Comparison of ENCODE assay signal across 11 cellular contexts in the genomic region with DNA sequence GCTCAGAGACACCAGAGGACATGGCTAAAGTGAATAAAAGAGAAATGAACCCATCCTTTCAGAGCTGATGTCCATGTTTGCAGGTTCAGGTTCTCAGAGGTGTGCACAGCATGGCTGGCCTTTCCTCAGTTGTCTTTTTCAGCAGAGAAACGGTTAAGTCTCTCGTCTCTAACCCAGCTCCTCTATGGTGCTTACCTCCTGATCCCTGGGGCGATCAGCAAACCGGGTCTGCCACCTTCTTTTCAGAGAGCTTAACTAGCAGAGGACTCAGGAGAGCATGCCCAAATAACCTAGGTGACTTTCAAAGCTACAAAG. TPM values are rescaled to one million over a fixed set of nuclear protein-coding genes. Genes with fewer than 3 reads are reported as not detected.
DNase-seq lines count a peak whose midpoint lies in the region; ATAC-seq and TF ChIP-seq lines count a peak whose summit lies in the region.
"Had no signal": no experiment of that assay in that cellular context is flagged by ENCODE, and none has a peak within 500 bp of the region (broad histone marks: within the 10 kb centered on the region; RNA-seq: fewer than 3 reads in every experiment).

No MANE protein-coding gene starts in this region.

- ATAC-seq in GM19468 (IDR thresholded peaks at IDR 0.05; ENCODE audit: extremely low read depth, unreplicated experiment): peak; percentile 0
- no peak for ATAC-seq in T-cell (replicated peaks in 1 of 4)
- no peak for ATAC-seq in GM18517 (IDR thresholded peaks at IDR 0.05; ENCODE audit: unreplicated experiment)

- H3K4me3 ChIP-seq in mononuclear cell (ENCODE audit: low read length): peak overlapping the region; percentile 35
- H3K4me3 ChIP-seq: adrenal gland had no signal

- H3K4me1 ChIP-seq in mononuclear cell (ENCODE audit: insufficient read depth, low read length): peaks cover 33% of the 10 kb centered on the region
- H3K4me1 ChIP-seq: adrenal gland had no signal

- H3K4me3 Mint-ChIP-seq in T-cell: peak overlapping the region; percentile 55 to 81 (median 80)

- no peaks in the 10 kb centered on the region for H3K9me3 Mint-ChIP-seq in T-cell

- peaks cover 0 to 4% of the 10 kb centered on the region in 2 donors for H3K27me3 Mint-ChIP-seq in T-cell

- no peaks in the 10 kb centered on the region for H3K9me3 ChIP-seq in mononuclear cell (ENCODE audit: low read depth, low read length)
- H3K9me3 ChIP-seq: adrenal gland had no signal

- CTCF ChIA-PET in T-cell (lab: Charles Lee) (interaction anchor here (0.7 to 2.4 kb wide), 7 partner anchors 9 to 67 kb away, joined by 3 to 15 read pairs (median 3); a partner anchor contains a TSS), HEK293T (lab: Yijun Ruan, JAX) (no interaction called here)

- peak; percentile 39 for DNase-seq in ELF-1 (ENCODE audit: low read depth, low spot score)
- DNase-seq in T-cell: no peak
- no peak for DNase-seq in HEK293T (ENCODE audit: extremely low spot score)
- DNase-seq in cerebellar cortex (ENCODE audit: low spot score): no peak
- no peak for DNase-seq in NCI-H128 (lab: John Stamatoyannopoulos, UW; ENCODE audit: unreplicated experiment)
- DNase-seq: Calu3, NCI-H526 had no signal

- peaks cover 7% of the 10 kb centered on the region for H3K36me3 Mint-ChIP-seq in T-cell

- H3K27me3 ChIP-seq in mononuclear cell (ENCODE audit: insufficient read depth, low read length): no peaks in the 10 kb centered on the region
- H3K27me3 ChIP-seq: adrenal gland had no signal

- POLR2A ChIA-PET in T-cell (lab: Charles Lee): interaction anchor here in 1 of 2 donors (0.6 to 1.4 kb wide), 5 partner anchors 12 to 848 kb away, joined by 3 to 4 read pairs (median 3); no protein-coding TSS in a partner anchor
- POLR2A ChIA-PET in HEK293T (lab: Yijun Ruan, JAX): no interaction called here

- H3K4me1 Mint-ChIP-seq in T-cell: peaks cover 7 to 41% (median 23%) of the 10 kb centered on the region in 3 donors

- H3K27ac Mint-ChIP-seq in T-cell: peak overlapping the region; percentile 96

TF ChIP-seq in HEK293T, 16 proteins besides CTCF, POLR2A, EP300 and RAD21:
- no peak for TF ChIP-seq L3MBTL2 (conservative IDR thresholded peaks at IDR 0.05)
- no peak for TF ChIP-seq NFRKB (IDR thresholded peaks at IDR 0.05)
- TF ChIP-seq TARDBP (IDR thresholded peaks at IDR 0.05): no peak
- TF ChIP-seq ZNF384 (IDR thresholded peaks at IDR 0.05): no peak
- TF ChIP-seq HDGF (IDR thresholded peaks at IDR 0.05; ENCODE audit: borderline replicate concordance): no peak
- no peak for TF ChIP-seq CTBP1 (IDR thresholded peaks at IDR 0.05; ENCODE audit: borderline replicate concordance)
- no peak for TF ChIP-seq FOXK2 (IDR thresholded peaks at IDR 0.05)
- TF ChIP-seq, protein P1, sequence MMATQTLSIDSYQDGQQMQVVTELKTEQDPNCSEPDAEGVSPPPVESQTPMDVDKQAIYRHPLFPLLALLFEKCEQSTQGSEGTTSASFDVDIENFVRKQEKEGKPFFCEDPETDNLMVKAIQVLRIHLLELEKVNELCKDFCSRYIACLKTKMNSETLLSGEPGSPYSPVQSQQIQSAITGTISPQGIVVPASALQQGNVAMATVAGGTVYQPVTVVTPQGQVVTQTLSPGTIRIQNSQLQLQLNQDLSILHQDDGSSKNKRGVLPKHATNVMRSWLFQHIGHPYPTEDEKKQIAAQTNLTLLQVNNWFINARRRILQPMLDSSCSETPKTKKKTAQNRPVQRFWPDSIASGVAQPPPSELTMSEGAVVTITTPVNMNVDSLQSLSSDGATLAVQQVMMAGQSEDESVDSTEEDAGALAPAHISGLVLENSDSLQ (IDR thresholded peaks at IDR 0.05): no peak
- TF ChIP-seq ARNT (IDR thresholded peaks at IDR 0.05): no peak
- TF ChIP-seq SUZ12 (IDR thresholded peaks at IDR 0.05): no peak
- no peak for TF ChIP-seq LEF1 (IDR thresholded peaks at IDR 0.05; ENCODE audit: borderline replicate concordance)
- TF ChIP-seq BHLHE40 (IDR thresholded peaks at IDR 0.05; ENCODE audit: borderline replicate concordance): no peak
TF ChIP-seq in HEK293T: peak in this region for 0.

RNA-seq across cellular contexts. Expression of a gene that starts 0.2 kb away (rescaled TPM):
- total RNA-seq in T-cell (1 to 10 TPM; 2.1 to 7.1 (median 2.7) TPM), mononuclear cell (2.1 TPM)
- total RNA-seq: Calu3 had no signal
